In the genomic region with DNA sequence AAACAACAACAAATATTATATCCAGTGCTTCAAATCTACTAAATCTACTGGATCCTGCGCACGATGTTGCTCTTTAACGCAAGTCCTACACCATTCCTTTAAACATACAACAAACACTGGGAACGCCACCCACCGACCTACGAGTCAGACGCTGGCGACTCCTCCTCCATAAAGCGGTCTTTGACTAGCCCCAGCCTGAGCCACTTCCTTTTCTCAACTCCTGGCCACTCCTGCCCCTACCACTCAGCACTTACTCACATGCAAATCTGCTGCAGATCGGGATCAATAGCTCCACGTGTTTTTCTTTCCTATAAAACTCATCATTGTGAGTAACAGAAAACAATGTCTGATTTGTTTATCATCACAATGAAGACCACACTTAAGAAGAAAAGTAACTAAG, we compare ENCODE assay signal across 16 cellular contexts. TPM values are rescaled to one million over a fixed set of nuclear protein-coding genes. Genes with fewer than 3 reads are reported as not detected.
A peak's percentile ranks its signal among the peaks of the same experiment; 100 is the strongest.
DNase-seq lines count a peak whose midpoint lies in the region; ATAC-seq, FAIRE-seq and TF ChIP-seq lines count a peak whose summit lies in the region.
"Had no signal": no experiment of that assay in that cellular context is flagged by ENCODE, and none has a peak within 500 bp of the region (broad histone marks: within the 10 kb centered on the region; RNA-seq: fewer than 3 reads in every experiment).

No MANE protein-coding gene starts in this region.

- TF ChIP-seq CTCF in glutamatergic neuron (IDR thresholded peaks at IDR 0.05; ENCODE audit: partially characterized antibody, unreplicated experiment) = no peak

- no peaks in the 10 kb centered on the region for H3K9me3 Mint-ChIP-seq in activated T-helper 17 cell treated with anti-CD3 and anti-CD28 coated beads, Interleukin-2, amount 50 U/mL, for 72 hours
- peaks cover 4% of the 10 kb centered on the region for H3K9me3 Mint-ChIP-seq in glutamatergic neuron (ENCODE audit: unreplicated experiment)
- H3K9me3 Mint-ChIP-seq: activated naive CD8-positive, alpha-beta T cell treated with anti-CD3 and anti-CD28 coated beads for 36 hours had no signal

- H3K4me3 Mint-ChIP-seq in activated T-helper 17 cell treated with anti-CD3 and anti-CD28 coated beads, Interleukin-2, amount 50 U/mL, for 72 hours = no peak overlapping the region
- peak overlapping the region; percentile 13 for H3K4me3 Mint-ChIP-seq in glutamatergic neuron (ENCODE audit: unreplicated experiment)
- H3K4me3 Mint-ChIP-seq: activated CD8-positive, alpha-beta memory T cell treated with anti-CD3 and anti-CD28 coated beads, Interleukin-2, amount 10 ng/mL, durations not matched to agents 7 days and 5 days; activated naive CD8-positive, alpha-beta T cell treated with anti-CD3 and anti-CD28 coated beads for 36 hours had no signal

- in situ Hi-C loops in HAP-1 (cut with MboI; ENCODE audit: low sequenced_read_pairs) = no loop called here

- ATAC-seq in activated T-helper 17 cell treated with anti-CD3 and anti-CD28 coated beads, Interleukin-2, amount 50 U/mL, for 72 hours (replicated peaks) = peak; percentile 84
- ATAC-seq in HG02852 (IDR thresholded peaks at IDR 0.05; ENCODE audit: unreplicated experiment) (no peak), GM21528 (IDR thresholded peaks at IDR 0.05; ENCODE audit: low FRiP score, unreplicated experiment) (no peak)
- ATAC-seq: activated CD8-positive, alpha-beta memory T cell treated with anti-CD3 and anti-CD28 coated beads, Interleukin-2, amount 10 ng/mL, durations not matched to agents 7 days and 5 days; heart right ventricle had no signal

- FAIRE-seq in HTR-8/SVneo (lab: Jason Lieb, UNC) = no peak

- no peak overlapping the region for H3K4me3 ChIP-seq in HAP-1
- H3K4me3 ChIP-seq: heart right ventricle had no signal

- peak overlapping the region; percentile 53 for H3K27ac Mint-ChIP-seq in activated T-helper 17 cell treated with anti-CD3 and anti-CD28 coated beads, Interleukin-2, amount 50 U/mL, for 72 hours
- peak overlapping the region; percentile 5 for H3K27ac Mint-ChIP-seq in glutamatergic neuron (ENCODE audit: unreplicated experiment)
- H3K27ac Mint-ChIP-seq: activated CD8-positive, alpha-beta memory T cell treated with anti-CD3 and anti-CD28 coated beads, Interleukin-2, amount 10 ng/mL, durations not matched to agents 7 days and 5 days; activated naive CD8-positive, alpha-beta T cell treated with anti-CD3 and anti-CD28 coated beads for 36 hours; progenitor cell of endocrine pancreas had no signal

- peaks cover 71% of the 10 kb centered on the region for H3K36me3 Mint-ChIP-seq in activated T-helper 17 cell treated with anti-CD3 and anti-CD28 coated beads, Interleukin-2, amount 50 U/mL, for 72 hours (ENCODE audit: low read depth)
- H3K36me3 Mint-ChIP-seq in glutamatergic neuron (ENCODE audit: unreplicated experiment) = no peaks in the 10 kb centered on the region

- peaks cover 13% of the 10 kb centered on the region for H3K4me1 ChIP-seq in HAP-1

- H3K27me3 ChIP-seq in HAP-1 (ENCODE audit: low read depth) = no peaks in the 10 kb centered on the region
- H3K27me3 ChIP-seq: heart right ventricle had no signal

- DNase-seq in CD1c-positive myeloid dendritic cell (ENCODE audit: extremely low spot score) = peak; percentile 60
- peak; percentile 79 to 89 for DNase-seq in HAP-1 (ENCODE audit: low spot score in 2 of 2)
- no peak for DNase-seq in glutamatergic neuron
- no peak for DNase-seq in HTR-8/SVneo (ENCODE audit: insufficient read length, low spot score)
- DNase-seq in activated CD8-positive, alpha-beta memory T cell treated with anti-CD3 and anti-CD28 coated beads, Interleukin-2, amount 50 U/mL, for 48 hours = no peak
- DNase-seq: activated CD8-positive, alpha-beta memory T cell treated with anti-CD3 and anti-CD28 coated beads, Interleukin-2, amount 10 ng/mL, durations not matched to agents 7 days and 5 days; activated naive CD8-positive, alpha-beta T cell treated with anti-CD3 and anti-CD28 coated beads for 36 hours; erythroblast; heart right ventricle; SK-N-SH; stimulated activated CD4-positive, alpha-beta T cell treated with anti-CD3 and anti-CD28 coated beads, Interleukin-12 subunit alpha, Interleukin-12 subunit beta, amount 100 ng/mL, for 4 hours; WERI-Rb-1 had no signal

- H3K9me3 ChIP-seq in HAP-1 = no peaks in the 10 kb centered on the region
- H3K9me3 ChIP-seq: heart right ventricle, SK-N-SH had no signal

- no peaks in the 10 kb centered on the region for H3K27me3 Mint-ChIP-seq in activated T-helper 17 cell treated with anti-CD3 and anti-CD28 coated beads, Interleukin-2, amount 50 U/mL, for 72 hours
- peaks cover 3% of the 10 kb centered on the region for H3K27me3 Mint-ChIP-seq in glutamatergic neuron (ENCODE audit: unreplicated experiment)
- H3K27me3 Mint-ChIP-seq: activated CD8-positive, alpha-beta memory T cell treated with anti-CD3 and anti-CD28 coated beads, Interleukin-2, amount 10 ng/mL, durations not matched to agents 7 days and 5 days; activated naive CD8-positive, alpha-beta T cell treated with anti-CD3 and anti-CD28 coated beads for 36 hours; progenitor cell of endocrine pancreas had no signal

- peaks cover 5% of the 10 kb centered on the region for H3K4me1 Mint-ChIP-seq in activated T-helper 17 cell treated with anti-CD3 and anti-CD28 coated beads, Interleukin-2, amount 50 U/mL, for 72 hours
- H3K4me1 Mint-ChIP-seq in glutamatergic neuron (ENCODE audit: low read depth, unreplicated experiment) = peaks cover 32% of the 10 kb centered on the region
- H3K4me1 Mint-ChIP-seq: activated CD8-positive, alpha-beta memory T cell treated with anti-CD3 and anti-CD28 coated beads, Interleukin-2, amount 10 ng/mL, durations not matched to agents 7 days and 5 days; activated naive CD8-positive, alpha-beta T cell treated with anti-CD3 and anti-CD28 coated beads for 36 hours had no signal

- peaks cover 36% of the 10 kb centered on the region for H3K36me3 ChIP-seq in HAP-1 (replicated peaks)

RNA-seq across cellular contexts. Expression of a gene that starts 32.8 kb away (rescaled TPM):
- total RNA-seq in activated T-helper 17 cell treated with anti-CD3 and anti-CD28 coated beads, Interleukin-2, amount 50 U/mL, for 72 hours = 10 to 100 TPM; 28.7 to 33.2 TPM
- 41.0 TPM for total RNA-seq in glutamatergic neuron (ENCODE audit: unreplicated experiment)

Comparison
In these comparisons a context has a peak if more than half of its experiments do, and no peak if none do; other contexts are left out.
1. DNase-seq: peak in CD1c-positive myeloid dendritic cell (single experiment) and HAP-1 (2 of 2); none in glutamatergic neuron (single experiment), HTR-8/SVneo (single experiment) and activated CD8-positive, alpha-beta memory T cell treated with anti-CD3 and anti-CD28 coated beads, Interleukin-2, amount 50 U/mL, for 48 hours (single experiment).